Comparison of ENCODE assay signal across 21 cellular contexts in genomic region chr10:52335665-52336064, GRCh38. TPM values are rescaled to one million over a fixed set of nuclear protein-coding genes. Genes with fewer than 3 reads are reported as not detected.
"Had no signal": no experiment of that assay in that cellular context is flagged by ENCODE, and none has a peak within 500 bp of the region (broad histone marks: within the 10 kb centered on the region; RNA-seq: fewer than 3 reads in every experiment).

No MANE protein-coding gene starts in this region.

- ATAC-seq: activated naive CD4-positive, alpha-beta T cell treated with anti-CD3 and anti-CD28 coated beads, Interleukin-2, amount 50 U/mL, for 72 hours; activated T-cell treated with anti-CD3 and anti-CD28 coated beads, Interleukin-2, amount 50 U/mL, for 72 hours; body of pancreas; left ventricle myocardium superior; naive thymus-derived CD8-positive, alpha-beta T cell had no signal

- H3K36me3 ChIP-seq: transverse colon, vagina had no signal

- H3K4me1 ChIP-seq: body of pancreas, parathyroid adenoma, transverse colon, vagina had no signal

- H3K9me3 ChIP-seq: body of pancreas, transverse colon, vagina had no signal

- H3K27ac ChIP-seq: body of pancreas, hepatocyte, parathyroid adenoma, transverse colon, vagina had no signal

- H2AFZ ChIP-seq: hepatocyte, parathyroid adenoma had no signal

- H3K27me3 ChIP-seq: body of pancreas, hepatocyte, transverse colon, vagina had no signal

- H3K4me3 ChIP-seq: body of pancreas, hepatocyte, transverse colon, vagina had no signal

- H3K4me2 ChIP-seq: hepatocyte had no signal

- DNase-seq: activated CD4-positive, alpha-beta T cell treated with anti-CD3 and anti-CD28 coated beads, Interleukin-2, amount 10 ng/mL, durations not matched to agents 24 days and 14 days; activated CD4-positive, CD25-positive, alpha-beta regulatory T cell; activated CD8-positive, alpha-beta memory T cell treated with anti-CD3 and anti-CD28 coated beads, Interleukin-2, amount 50 U/mL, for 48 hours; activated gamma-delta T cell; activated T-cell treated with anti-CD3 and anti-CD28 coated beads, Interleukin-2, amount 50 U/mL, for 72 hours; amniotic stem cell; body of pancreas; cortex of kidney; effector memory CD4-positive, alpha-beta T cell; left ventricle myocardium superior; mesenchymal stem cell; naive thymus-derived CD8-positive, alpha-beta T cell; stimulated activated CD4-positive, alpha-beta T cell treated with anti-CD3 and anti-CD28 coated beads, Interleukin-15, amount 100 ng/mL, for 24 hours; stimulated activated CD4-positive, alpha-beta T cell treated with anti-CD3 and anti-CD28 coated beads, Interleukin-4, amount 100 ng/mL, for 24 hours; stimulated activated naive CD4-positive, alpha-beta T cell treated with Interleukin-2 at 50 U/mL for 16 hours; transverse colon had no signal

- H3K79me2 ChIP-seq: hepatocyte, parathyroid adenoma had no signal

RNA-seq across cellular contexts. Expression of gene DKK1, which starts 21.6 kb away (rescaled TPM):
- total RNA-seq: activated CD4-positive, alpha-beta T cell treated with anti-CD3 and anti-CD28 coated beads, Interleukin-2, amount 10 ng/mL, durations not matched to agents 24 days and 14 days; activated naive CD4-positive, alpha-beta T cell treated with anti-CD3 and anti-CD28 coated beads, Interleukin-2, amount 50 U/mL, for 72 hours; activated T-cell treated with anti-CD3 and anti-CD28 coated beads, Interleukin-2, amount 50 U/mL, for 72 hours; body of pancreas; left ventricle myocardium superior; naive thymus-derived CD8-positive, alpha-beta T cell; T-helper 2 cell treated with Interferon-gamma antibody and Interleukin-4, amounts not matched to agents 100 ng/mL and 5 ng/mL, for 36 hours had no signal
- polyA plus RNA-seq: naive thymus-derived CD8-positive, alpha-beta T cell had no signal
